In the genomic region with DNA sequence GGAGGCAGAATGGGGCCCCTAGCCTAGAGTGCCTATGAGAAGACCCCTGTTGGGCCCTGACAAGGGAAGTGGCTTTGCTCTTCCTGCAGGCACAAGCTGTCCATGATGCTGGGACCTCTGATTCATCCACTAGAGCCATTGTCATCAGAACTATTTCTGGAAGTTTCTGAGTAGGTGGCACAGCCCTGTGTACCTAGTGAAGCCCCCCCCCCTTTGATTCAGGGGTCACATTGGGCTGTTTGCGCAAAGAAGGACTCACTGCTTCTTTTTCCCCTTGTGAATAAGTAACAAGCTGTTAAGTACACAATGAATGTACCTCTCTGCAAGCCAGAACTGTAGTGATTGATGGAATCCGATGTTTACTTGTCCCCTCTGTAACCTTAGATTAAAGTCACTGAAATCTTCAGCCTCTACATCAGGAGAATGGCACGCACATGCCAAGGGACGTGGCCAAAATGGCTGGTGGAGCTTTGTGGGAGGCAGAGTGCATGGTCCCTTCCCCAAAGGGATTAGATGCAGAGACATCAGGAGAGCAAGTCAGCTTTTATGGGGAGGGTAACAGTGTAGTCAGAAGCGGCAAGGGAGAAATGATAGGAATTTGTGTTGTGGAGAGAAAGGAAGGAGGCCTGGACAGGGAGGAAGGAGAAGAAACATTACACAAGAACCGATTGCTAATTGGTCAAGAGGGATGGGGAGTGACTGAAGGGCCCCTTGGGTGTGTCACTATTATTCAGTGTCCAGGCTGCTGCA, we compare ENCODE assay signal across 1 cellular context.
TF ChIP-seq lines count a peak whose summit lies in the region.

No MANE protein-coding gene starts in this region.

TF ChIP-seq in A549, 52 proteins besides CTCF, POLR2A, EP300 and RAD21 (continued from another document):
- TF ChIP-seq, protein P1, sequence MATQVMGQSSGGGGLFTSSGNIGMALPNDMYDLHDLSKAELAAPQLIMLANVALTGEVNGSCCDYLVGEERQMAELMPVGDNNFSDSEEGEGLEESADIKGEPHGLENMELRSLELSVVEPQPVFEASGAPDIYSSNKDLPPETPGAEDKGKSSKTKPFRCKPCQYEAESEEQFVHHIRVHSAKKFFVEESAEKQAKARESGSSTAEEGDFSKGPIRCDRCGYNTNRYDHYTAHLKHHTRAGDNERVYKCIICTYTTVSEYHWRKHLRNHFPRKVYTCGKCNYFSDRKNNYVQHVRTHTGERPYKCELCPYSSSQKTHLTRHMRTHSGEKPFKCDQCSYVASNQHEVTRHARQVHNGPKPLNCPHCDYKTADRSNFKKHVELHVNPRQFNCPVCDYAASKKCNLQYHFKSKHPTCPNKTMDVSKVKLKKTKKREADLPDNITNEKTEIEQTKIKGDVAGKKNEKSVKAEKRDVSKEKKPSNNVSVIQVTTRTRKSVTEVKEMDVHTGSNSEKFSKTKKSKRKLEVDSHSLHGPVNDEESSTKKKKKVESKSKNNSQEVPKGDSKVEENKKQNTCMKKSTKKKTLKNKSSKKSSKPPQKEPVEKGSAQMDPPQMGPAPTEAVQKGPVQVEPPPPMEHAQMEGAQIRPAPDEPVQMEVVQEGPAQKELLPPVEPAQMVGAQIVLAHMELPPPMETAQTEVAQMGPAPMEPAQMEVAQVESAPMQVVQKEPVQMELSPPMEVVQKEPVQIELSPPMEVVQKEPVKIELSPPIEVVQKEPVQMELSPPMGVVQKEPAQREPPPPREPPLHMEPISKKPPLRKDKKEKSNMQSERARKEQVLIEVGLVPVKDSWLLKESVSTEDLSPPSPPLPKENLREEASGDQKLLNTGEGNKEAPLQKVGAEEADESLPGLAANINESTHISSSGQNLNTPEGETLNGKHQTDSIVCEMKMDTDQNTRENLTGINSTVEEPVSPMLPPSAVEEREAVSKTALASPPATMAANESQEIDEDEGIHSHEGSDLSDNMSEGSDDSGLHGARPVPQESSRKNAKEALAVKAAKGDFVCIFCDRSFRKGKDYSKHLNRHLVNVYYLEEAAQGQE (IDR thresholded peaks at IDR 0.05), result no peak
- TF ChIP-seq HOXB13 (CRISPR knock-in tag; IDR thresholded peaks at IDR 0.05; ENCODE audit: low read depth), result peak; percentile 86; the same call in 1 of the 2 replicates
- TF ChIP-seq MYC (IDR thresholded peaks at IDR 0.05; ENCODE audit: borderline replicate concordance, low read length), result no peak
- TF ChIP-seq KDM1A (IDR thresholded peaks at IDR 0.05; ENCODE audit: low read depth), result no peak
- no peak for TF ChIP-seq RNF2 (IDR thresholded peaks at IDR 0.05; ENCODE audit: borderline replicate concordance, low read depth)
- TF ChIP-seq JUN (IDR thresholded peaks at IDR 0.05), result peak; percentile 97 to 98
- no peak for TF ChIP-seq ZC3H11A (IDR thresholded peaks at IDR 0.05)
- no peak for TF ChIP-seq BHLHE40 (IDR thresholded peaks at IDR 0.05; ENCODE audit: low read depth, low read length)
- TF ChIP-seq TFCP2L1 (CRISPR knock-in tag; IDR thresholded peaks at IDR 0.05), result 0 out of 2 replicates have a peak, but pooled peaks have one; percentile 5
- TF ChIP-seq HEYL (CRISPR knock-in tag; IDR thresholded peaks at IDR 0.05), result no peak
- TF ChIP-seq RARB (CRISPR knock-in tag; IDR thresholded peaks at IDR 0.05), result peak; percentile 98
- no peak for TF ChIP-seq SREBF2 (IDR thresholded peaks at IDR 0.05)
- TF ChIP-seq, protein P2, sequence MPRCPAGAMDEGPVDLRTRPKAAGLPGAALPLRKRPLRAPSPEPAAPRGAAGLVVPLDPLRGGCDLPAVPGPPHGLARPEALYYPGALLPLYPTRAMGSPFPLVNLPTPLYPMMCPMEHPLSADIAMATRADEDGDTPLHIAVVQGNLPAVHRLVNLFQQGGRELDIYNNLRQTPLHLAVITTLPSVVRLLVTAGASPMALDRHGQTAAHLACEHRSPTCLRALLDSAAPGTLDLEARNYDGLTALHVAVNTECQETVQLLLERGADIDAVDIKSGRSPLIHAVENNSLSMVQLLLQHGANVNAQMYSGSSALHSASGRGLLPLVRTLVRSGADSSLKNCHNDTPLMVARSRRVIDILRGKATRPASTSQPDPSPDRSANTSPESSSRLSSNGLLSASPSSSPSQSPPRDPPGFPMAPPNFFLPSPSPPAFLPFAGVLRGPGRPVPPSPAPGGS (IDR thresholded peaks at IDR 0.05), result peak; percentile 94
- TF ChIP-seq MAZ (IDR thresholded peaks at IDR 0.05; ENCODE audit: borderline replicate concordance, low read depth, low read length), result no peak
- TF ChIP-seq FOSL2 (IDR thresholded peaks at IDR 0.05), result peak; percentile 81
- TF ChIP-seq FOSL2 (CRISPR knock-in tag; IDR thresholded peaks at IDR 0.05), result peak; percentile 93
- no peak for TF ChIP-seq PHF8 (IDR thresholded peaks at IDR 0.05; ENCODE audit: borderline replicate concordance, low read depth)
- TF ChIP-seq, protein P3, sequence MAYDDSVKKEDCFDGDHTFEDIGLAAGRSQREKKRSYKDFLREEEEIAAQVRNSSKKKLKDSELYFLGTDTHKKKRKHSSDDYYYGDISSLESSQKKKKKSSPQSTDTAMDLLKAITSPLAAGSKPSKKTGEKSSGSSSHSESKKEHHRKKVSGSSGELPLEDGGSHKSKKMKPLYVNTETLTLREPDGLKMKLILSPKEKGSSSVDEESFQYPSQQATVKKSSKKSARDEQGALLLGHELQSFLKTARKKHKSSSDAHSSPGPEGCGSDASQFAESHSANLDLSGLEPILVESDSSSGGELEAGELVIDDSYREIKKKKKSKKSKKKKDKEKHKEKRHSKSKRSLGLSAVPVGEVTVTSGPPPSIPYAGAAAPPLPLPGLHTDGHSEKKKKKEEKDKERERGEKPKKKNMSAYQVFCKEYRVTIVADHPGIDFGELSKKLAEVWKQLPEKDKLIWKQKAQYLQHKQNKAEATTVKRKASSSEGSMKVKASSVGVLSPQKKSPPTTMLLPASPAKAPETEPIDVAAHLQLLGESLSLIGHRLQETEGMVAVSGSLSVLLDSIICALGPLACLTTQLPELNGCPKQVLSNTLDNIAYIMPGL (CRISPR knock-in tag; IDR thresholded peaks at IDR 0.05; ENCODE audit: borderline replicate concordance), result no peak
- peak; percentile 98 for TF ChIP-seq GATA3 (IDR thresholded peaks at IDR 0.05; ENCODE audit: borderline replicate concordance)
- TF ChIP-seq CBX8 (IDR thresholded peaks at IDR 0.05), result no peak
- TF ChIP-seq RFX5 (IDR thresholded peaks at IDR 0.05), result no peak
- TF ChIP-seq, protein P4, sequence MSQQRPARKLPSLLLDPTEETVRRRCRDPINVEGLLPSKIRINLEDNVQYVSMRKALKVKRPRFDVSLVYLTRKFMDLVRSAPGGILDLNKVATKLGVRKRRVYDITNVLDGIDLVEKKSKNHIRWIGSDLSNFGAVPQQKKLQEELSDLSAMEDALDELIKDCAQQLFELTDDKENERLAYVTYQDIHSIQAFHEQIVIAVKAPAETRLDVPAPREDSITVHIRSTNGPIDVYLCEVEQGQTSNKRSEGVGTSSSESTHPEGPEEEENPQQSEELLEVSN (IDR thresholded peaks at IDR 0.05; ENCODE audit: borderline replicate concordance, low read depth), result no peak
- peak; percentile 66 to 89 for TF ChIP-seq CEBPB (IDR thresholded peaks at IDR 0.05)
- TF ChIP-seq EHMT2 (IDR thresholded peaks at IDR 0.05; ENCODE audit: low read depth), result no peak
- TF ChIP-seq, protein P5, sequence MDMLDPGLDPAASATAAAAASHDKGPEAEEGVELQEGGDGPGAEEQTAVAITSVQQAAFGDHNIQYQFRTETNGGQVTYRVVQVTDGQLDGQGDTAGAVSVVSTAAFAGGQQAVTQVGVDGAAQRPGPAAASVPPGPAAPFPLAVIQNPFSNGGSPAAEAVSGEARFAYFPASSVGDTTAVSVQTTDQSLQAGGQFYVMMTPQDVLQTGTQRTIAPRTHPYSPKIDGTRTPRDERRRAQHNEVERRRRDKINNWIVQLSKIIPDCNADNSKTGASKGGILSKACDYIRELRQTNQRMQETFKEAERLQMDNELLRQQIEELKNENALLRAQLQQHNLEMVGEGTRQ (IDR thresholded peaks at IDR 0.05), result no peak; the same call in 1 of the 2 replicates
- TF ChIP-seq, protein P6, sequence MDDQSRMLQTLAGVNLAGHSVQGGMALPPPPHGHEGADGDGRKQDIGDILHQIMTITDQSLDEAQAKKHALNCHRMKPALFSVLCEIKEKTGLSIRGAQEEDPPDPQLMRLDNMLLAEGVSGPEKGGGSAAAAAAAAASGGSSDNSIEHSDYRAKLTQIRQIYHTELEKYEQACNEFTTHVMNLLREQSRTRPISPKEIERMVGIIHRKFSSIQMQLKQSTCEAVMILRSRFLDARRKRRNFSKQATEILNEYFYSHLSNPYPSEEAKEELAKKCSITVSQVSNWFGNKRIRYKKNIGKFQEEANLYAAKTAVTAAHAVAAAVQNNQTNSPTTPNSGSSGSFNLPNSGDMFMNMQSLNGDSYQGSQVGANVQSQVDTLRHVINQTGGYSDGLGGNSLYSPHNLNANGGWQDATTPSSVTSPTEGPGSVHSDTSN (IDR thresholded peaks at IDR 0.05), result peak; percentile 85
- TF ChIP-seq, protein P7, sequence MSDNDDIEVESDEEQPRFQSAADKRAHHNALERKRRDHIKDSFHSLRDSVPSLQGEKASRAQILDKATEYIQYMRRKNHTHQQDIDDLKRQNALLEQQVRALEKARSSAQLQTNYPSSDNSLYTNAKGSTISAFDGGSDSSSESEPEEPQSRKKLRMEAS (IDR thresholded peaks at IDR 0.05), result peak; percentile 91
- no peak for TF ChIP-seq CHD4 (IDR thresholded peaks at IDR 0.05; ENCODE audit: borderline replicate concordance)
- no peak for TF ChIP-seq NR3C1 (IDR thresholded peaks at IDR 0.05)
- no peak for TF ChIP-seq HDAC2 (IDR thresholded peaks at IDR 0.05)
- TF ChIP-seq JUNB (IDR thresholded peaks at IDR 0.05), result peak; percentile 96
- TF ChIP-seq RCOR1 (IDR thresholded peaks at IDR 0.05; ENCODE audit: low read depth, low read length), result no peak
- peak; percentile 79; the same call in 1 of the 2 replicates for TF ChIP-seq ESRRA (IDR thresholded peaks at IDR 0.05; ENCODE audit: borderline replicate concordance, low read length)
- TF ChIP-seq NPAS2 (CRISPR knock-in tag; IDR thresholded peaks at IDR 0.05; ENCODE audit: borderline replicate concordance), result no peak
- TF ChIP-seq FOSB (CRISPR knock-in tag; IDR thresholded peaks at IDR 0.05), result no peak
- no peak for TF ChIP-seq FOXS1 (CRISPR knock-in tag; IDR thresholded peaks at IDR 0.05)
- no peak for TF ChIP-seq ZNF302 (CRISPR knock-in tag; IDR thresholded peaks at IDR 0.05)
- TF ChIP-seq, protein P8, sequence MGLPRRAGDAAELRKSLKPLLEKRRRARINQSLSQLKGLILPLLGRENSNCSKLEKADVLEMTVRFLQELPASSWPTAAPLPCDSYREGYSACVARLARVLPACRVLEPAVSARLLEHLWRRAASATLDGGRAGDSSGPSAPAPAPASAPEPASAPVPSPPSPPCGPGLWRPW (IDR thresholded peaks at IDR 0.05), result peak; percentile 67
- TF ChIP-seq TP53 (CRISPR knock-in tag; IDR thresholded peaks at IDR 0.05), result no peak
- 0 out of 2 replicates have a peak, but pooled peaks have one; percentile 53 for TF ChIP-seq EHF (CRISPR knock-in tag; IDR thresholded peaks at IDR 0.05)
- TF ChIP-seq, protein P9, sequence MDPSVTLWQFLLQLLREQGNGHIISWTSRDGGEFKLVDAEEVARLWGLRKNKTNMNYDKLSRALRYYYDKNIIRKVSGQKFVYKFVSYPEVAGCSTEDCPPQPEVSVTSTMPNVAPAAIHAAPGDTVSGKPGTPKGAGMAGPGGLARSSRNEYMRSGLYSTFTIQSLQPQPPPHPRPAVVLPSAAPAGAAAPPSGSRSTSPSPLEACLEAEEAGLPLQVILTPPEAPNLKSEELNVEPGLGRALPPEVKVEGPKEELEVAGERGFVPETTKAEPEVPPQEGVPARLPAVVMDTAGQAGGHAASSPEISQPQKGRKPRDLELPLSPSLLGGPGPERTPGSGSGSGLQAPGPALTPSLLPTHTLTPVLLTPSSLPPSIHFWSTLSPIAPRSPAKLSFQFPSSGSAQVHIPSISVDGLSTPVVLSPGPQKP (IDR thresholded peaks at IDR 0.05; ENCODE audit: low read depth, low read length), result no peak
